In genomic region chrX:39201305-39201990, GRCh38 we compare ENCODE assay signal across 1 cellular context.
A peak's percentile ranks its signal among the peaks of the same experiment; 100 is the strongest.
TF ChIP-seq lines count a peak whose summit lies in the region.

No MANE protein-coding gene starts in this region.

TF ChIP-seq in IMR-90, 13 proteins besides CTCF, POLR2A, EP300 and RAD21:
- TF ChIP-seq MAFK (IDR thresholded peaks at IDR 0.05; ENCODE audit: low read depth, low read length) (no peak), BHLHE40 (IDR thresholded peaks at IDR 0.05; ENCODE audit: low read depth, low read length) (no peak), RFX5 (IDR thresholded peaks at IDR 0.05; ENCODE audit: low read depth, low read length) (peak; percentile 68; the same call in 1 of the 2 replicates), MAZ (IDR thresholded peaks at IDR 0.05; ENCODE audit: borderline replicate concordance, low read depth, low read length) (no peak)
